29 cellular contexts compared by ENCODE assay signal in the genomic region with DNA sequence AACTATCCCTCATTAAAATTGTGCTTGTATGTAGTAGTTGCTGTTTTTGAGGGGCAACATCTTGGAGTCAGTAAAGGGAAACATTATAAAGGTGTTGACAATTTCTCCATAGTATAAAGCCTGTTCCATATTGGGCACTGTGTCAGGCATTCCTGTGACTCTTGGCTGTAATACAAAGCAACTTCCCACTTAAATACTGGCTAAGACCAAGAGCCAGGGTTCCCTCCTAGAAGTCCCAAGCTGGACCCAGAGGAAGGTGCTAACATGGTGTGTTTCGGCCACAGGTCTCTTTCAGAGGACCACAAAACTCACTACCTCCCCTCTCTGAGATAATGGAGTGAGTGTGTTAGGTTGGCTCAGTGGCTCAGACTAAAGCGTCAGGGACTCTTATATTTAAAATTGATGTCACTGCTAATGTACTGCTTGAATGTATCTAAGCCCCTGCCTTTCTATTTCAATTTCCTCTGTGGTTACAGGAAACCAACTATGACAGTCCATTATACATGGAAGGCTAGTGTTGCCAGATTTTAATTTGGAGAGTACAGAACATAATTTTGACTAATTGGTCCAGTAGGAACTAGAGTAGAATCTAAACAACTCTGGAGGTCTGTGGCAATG.
DNase-seq lines count a peak whose midpoint lies in the region; ATAC-seq and TF ChIP-seq lines count a peak whose summit lies in the region.
"Had no signal": no experiment of that assay in that cellular context is flagged by ENCODE, and none has a peak within 500 bp of the region (broad histone marks: within the 10 kb centered on the region; RNA-seq: fewer than 3 reads in every experiment).

No MANE protein-coding gene starts in this region.

- H3K4me3 Mint-ChIP-seq in mesothelial cell of epicardium: no peak overlapping the region
- H3K4me3 Mint-ChIP-seq: activated naive CD4-positive, alpha-beta T cell treated with anti-CD3 and anti-CD28 coated beads, Interleukin-2, amount 10 ng/mL, durations not matched to agents 7 days and 5 days; activated T-helper 1 cell treated with anti-CD3 and anti-CD28 coated beads, Interleukin-12 subunit alpha, Interleukin-12 subunit beta, Interleukin-2, Interleukin-4 antibody, amounts not matched to agents 30 ng/mL and 10 ng/mL and 1 ng/mL, durations not matched to agents 14 hours and 24 hours and 36 hours; CD4-positive, alpha-beta T cell; GM23338; HFFc6; naive B cell had no signal

- H3K27ac ChIP-seq in left ventricle myocardium inferior (replicated peaks): no peak overlapping the region
- H3K27ac ChIP-seq in breast epithelium: no peak overlapping the region
- H3K27ac ChIP-seq: coronary artery, psoas muscle, vagina had no signal

- H3K9me3 ChIP-seq in left ventricle myocardium inferior (replicated peaks) (no peaks in the 10 kb centered on the region), breast epithelium (no peaks in the 10 kb centered on the region)
- H3K9me3 ChIP-seq: MG63, psoas muscle, vagina had no signal

- H3K27me3 ChIP-seq in left ventricle myocardium inferior (ENCODE audit: low read depth) (no peaks in the 10 kb centered on the region), breast epithelium (no peaks in the 10 kb centered on the region)
- H3K27me3 ChIP-seq: vagina had no signal

- H3K27me3 Mint-ChIP-seq in mesothelial cell of epicardium (ENCODE audit: low read depth): no peaks in the 10 kb centered on the region
- H3K27me3 Mint-ChIP-seq: activated naive CD4-positive, alpha-beta T cell treated with anti-CD3 and anti-CD28 coated beads, Interleukin-2, amount 10 ng/mL, durations not matched to agents 7 days and 5 days; CD4-positive, alpha-beta T cell; naive B cell had no signal

- H3K4me3 ChIP-seq in left ventricle myocardium inferior: no peak overlapping the region
- no peak overlapping the region for H3K4me3 ChIP-seq in breast epithelium
- H3K4me3 ChIP-seq: coronary artery, GM23338, MG63, psoas muscle, vagina had no signal

- H3K27ac Mint-ChIP-seq in mesothelial cell of epicardium: peak overlapping the region; percentile 48
- H3K27ac Mint-ChIP-seq: activated naive CD4-positive, alpha-beta T cell treated with anti-CD3 and anti-CD28 coated beads, Interleukin-2, amount 10 ng/mL, durations not matched to agents 7 days and 5 days; activated T-helper 1 cell treated with anti-CD3 and anti-CD28 coated beads, Interleukin-12 subunit alpha, Interleukin-12 subunit beta, Interleukin-2, Interleukin-4 antibody, amounts not matched to agents 30 ng/mL and 10 ng/mL and 1 ng/mL, durations not matched to agents 14 hours and 24 hours and 36 hours; CD4-positive, alpha-beta T cell; GM23338; HFFc6; naive B cell had no signal

- peaks cover 46% of the 10 kb centered on the region for H3K4me1 Mint-ChIP-seq in mesothelial cell of epicardium
- H3K4me1 Mint-ChIP-seq: activated naive CD4-positive, alpha-beta T cell treated with anti-CD3 and anti-CD28 coated beads, Interleukin-2, amount 10 ng/mL, durations not matched to agents 7 days and 5 days; naive B cell had no signal

- DNase-seq in Right ventricle myocardium inferior (ENCODE audit: missing footprints) (no peak), left ventricle myocardium inferior (no peak), NCI-H446 treated with DMSO at 0.1 percent for 48 hours (lab: John Stamatoyannopoulos, UW) (peak; percentile 42), mesothelial cell of epicardium (ENCODE audit: low spot score in 2 of 2, unreplicated experiment in 2 of 2) (no peak), mucosa of gallbladder (ENCODE audit: low spot score) (no peak), COLO829 (ENCODE audit: low spot score) (no peak), breast epithelium (ENCODE audit: low spot score in 2 of 2) (no peak)
- DNase-seq: activated CD4-positive, alpha-beta T cell treated with anti-CD3 and anti-CD28 coated beads, Interleukin-2, amount 50 U/mL, for 4 hours; activated naive CD4-positive, alpha-beta T cell treated with anti-CD3 and anti-CD28 coated beads, Interleukin-2, amount 10 ng/mL, durations not matched to agents 7 days and 5 days; amniotic stem cell; CD4-positive, alpha-beta T cell; head of caudate nucleus; HFFc6; KBM-7; MG63; naive B cell; NCI-H1105 treated with DMSO at 0.1 percent for 48 hours; NCI-H2029 treated with DMSO at 0.1 percent for 48 hours; NCI-H226; NCI-H774; psoas muscle; stimulated activated CD4-positive, alpha-beta T cell treated with anti-CD3 and anti-CD28 coated beads, Interleukin-15, amount 100 ng/mL, for 24 hours; stimulated activated naive CD8-positive, alpha-beta T cell treated with anti-CD3 and anti-CD28 coated beads, Interleukin-15, Interleukin-2, amounts not matched to agents 100 U/mL and 50 U/mL, for 24 hours; T-helper 1 cell had no signal

- H3K36me3 ChIP-seq in left ventricle myocardium inferior: no peaks in the 10 kb centered on the region
- H3K36me3 ChIP-seq in breast epithelium: no peaks in the 10 kb centered on the region
- H3K36me3 ChIP-seq: MG63, vagina had no signal

- ATAC-seq in Right ventricle myocardium inferior (peak; percentile 59), GM21529 (IDR thresholded peaks at IDR 0.05; ENCODE audit: unreplicated experiment) (peak; percentile 53)
- ATAC-seq: GM23338; psoas muscle; stimulated activated naive CD8-positive, alpha-beta T cell treated with anti-CD3 and anti-CD28 coated beads, Interleukin-15, Interleukin-2, amounts not matched to agents 100 U/mL and 50 U/mL, for 24 hours had no signal

- H3K9me3 Mint-ChIP-seq in mesothelial cell of epicardium: no peaks in the 10 kb centered on the region
- H3K9me3 Mint-ChIP-seq: activated naive CD4-positive, alpha-beta T cell treated with anti-CD3 and anti-CD28 coated beads, Interleukin-2, amount 10 ng/mL, durations not matched to agents 7 days and 5 days; activated T-helper 1 cell treated with anti-CD3 and anti-CD28 coated beads, Interleukin-12 subunit alpha, Interleukin-12 subunit beta, Interleukin-2, Interleukin-4 antibody, amounts not matched to agents 30 ng/mL and 10 ng/mL and 1 ng/mL, durations not matched to agents 14 hours and 24 hours and 36 hours; CD4-positive, alpha-beta T cell; GM23338; HFFc6 had no signal

- H3K4me1 ChIP-seq in left ventricle myocardium inferior (peaks cover 40% of the 10 kb centered on the region), breast epithelium (no peaks in the 10 kb centered on the region)
- H3K4me1 ChIP-seq: psoas muscle had no signal

- TF ChIP-seq CTCF in left ventricle myocardium inferior (IDR thresholded peaks at IDR 0.05; ENCODE audit: borderline replicate concordance) (no peak), mesothelial cell of epicardium (IDR thresholded peaks at IDR 0.05; ENCODE audit: unreplicated experiment) (no peak), breast epithelium (IDR thresholded peaks at IDR 0.05) (no peak)

- intact Hi-C loops in Right ventricle myocardium inferior (cut with DNase I) (no loop called here), left ventricle myocardium inferior (cut with micrococcal nuclease) (no loop called here), breast epithelium (cut with DNase I; ENCODE audit: low total_unique reads) (no loop called here)

- H3K36me3 Mint-ChIP-seq in mesothelial cell of epicardium: no peaks in the 10 kb centered on the region
- H3K36me3 Mint-ChIP-seq: activated naive CD4-positive, alpha-beta T cell treated with anti-CD3 and anti-CD28 coated beads, Interleukin-2, amount 10 ng/mL, durations not matched to agents 7 days and 5 days had no signal

- no peak for TF ChIP-seq POLR2A in breast epithelium (IDR thresholded peaks at IDR 0.05)
